In genomic region chr1:87696483-87696882, GRCh38 we compare ENCODE assay signal across 8 cellular contexts.
"Had no signal": no experiment of that assay in that cellular context is flagged by ENCODE, and none has a peak within 500 bp of the region (broad histone marks: within the 10 kb centered on the region; RNA-seq: fewer than 3 reads in every experiment).

No MANE protein-coding gene starts in this region.

- ATAC-seq: HepG2, K562 had no signal

- FAIRE-seq: HepG2, HTR-8/SVneo, K562 had no signal

- DNase-seq: IMR-90, KBM-7, KG1 had no signal

- H3K36me3 Mint-ChIP-seq: IgD-negative memory B cell had no signal

- H3K27ac Mint-ChIP-seq: IgD-negative memory B cell had no signal

- H3K4me3 ChIP-seq: K562 had no signal

- H3K4me1 Mint-ChIP-seq: IgD-negative memory B cell had no signal

- H3K27me3 Mint-ChIP-seq: IgD-negative memory B cell had no signal

- H3K27ac ChIP-seq: HL-60 had no signal

- H3K4me3 Mint-ChIP-seq: IgD-negative memory B cell had no signal
